ENCODE assay signal across 8 cellular contexts in genomic region chr5:173144200-173145176, GRCh38. TPM values are rescaled to one million over a fixed set of nuclear protein-coding genes. Genes with fewer than 3 reads are reported as not detected.
DNase-seq lines count a peak whose midpoint lies in the region; ATAC-seq and TF ChIP-seq lines count a peak whose summit lies in the region.

BNIP1 (plus strand) TSS chr5:173144531; CDS start chr5:173144546, 15 bp downstream.

- ATAC-seq in HG02885 (IDR thresholded peaks at IDR 0.05; ENCODE audit: poor library complexity, unreplicated experiment) (peak; percentile 93), left cardiac atrium (peak; percentile 96)

- peak; percentile 70 for TF ChIP-seq POLR2A in GM15510 (IDR thresholded peaks at IDR 0.05; ENCODE audit: borderline replicate concordance, extremely low read depth, insufficient read length)

- H3K36me3 Mint-ChIP-seq in T-helper 1 cell treated with Interleukin-12 subunit alpha and Interleukin-12 subunit beta and Interleukin-4 antibody, amounts not matched to agents 30 μg/mL and 1 μg/mL, for 36 hours (ENCODE audit: low read depth): peaks cover 13% of the 10 kb centered on the region

- no peaks in the 10 kb centered on the region for H3K27me3 Mint-ChIP-seq in T-helper 1 cell treated with Interleukin-12 subunit alpha and Interleukin-12 subunit beta and Interleukin-4 antibody, amounts not matched to agents 30 μg/mL and 1 μg/mL, for 36 hours (ENCODE audit: low read depth)

- H3K4me1 Mint-ChIP-seq in T-helper 1 cell treated with Interleukin-12 subunit alpha and Interleukin-12 subunit beta and Interleukin-4 antibody, amounts not matched to agents 30 μg/mL and 1 μg/mL, for 36 hours (ENCODE audit: low read depth): peaks cover 14% of the 10 kb centered on the region

- intact Hi-C loops in left cardiac atrium (cut with DNase I) (loop anchor here (10.0 kb wide), 2 partner anchors 130 to 160 kb away; partner anchors contain the start of gene ATP6V0E1 (in 2 of the 2)), posterior vena cava (cut with DNase I) (loop anchor here in 1 of 2 donors (10.0 kb wide), 1 partner anchor 160 kb away; the partner anchor contains the start of gene ATP6V0E1)

- peak; percentile 82 for DNase-seq in NCI-H1694 (lab: John Stamatoyannopoulos, UW)
- peak; percentile 91 for DNase-seq in amniotic stem cell (lab: John Stamatoyannopoulos, UW)
- peak; percentile 96 for DNase-seq in left cardiac atrium
- peak; percentile 98 for DNase-seq in posterior vena cava (ENCODE audit: low spot score)
- peak; percentile 95 for DNase-seq in ureter (ENCODE audit: low spot score)

- no peaks in the 10 kb centered on the region for H3K9me3 Mint-ChIP-seq in T-helper 1 cell treated with Interleukin-12 subunit alpha and Interleukin-12 subunit beta and Interleukin-4 antibody, amounts not matched to agents 30 μg/mL and 1 μg/mL, for 36 hours

- H3K27ac Mint-ChIP-seq in T-helper 1 cell treated with Interleukin-12 subunit alpha and Interleukin-12 subunit beta and Interleukin-4 antibody, amounts not matched to agents 30 μg/mL and 1 μg/mL, for 36 hours: peak within 1 kb of the TSS; percentile 98

- H3K4me3 Mint-ChIP-seq in T-helper 1 cell treated with Interleukin-12 subunit alpha and Interleukin-12 subunit beta and Interleukin-4 antibody, amounts not matched to agents 30 μg/mL and 1 μg/mL, for 36 hours: peak within 1 kb of the TSS; percentile 92

RNA-seq across cellular contexts. Expression of gene BNIP1, which starts in this region (rescaled TPM):
- total RNA-seq in left cardiac atrium (10 to 100 TPM; 11.0 to 12.5 TPM), posterior vena cava (10 to 100 TPM; 10.6 to 11.6 TPM), ureter (12.3 TPM)

Comparison
In these comparisons a context has a peak if more than half of its experiments do, and no peak if none do; other contexts are left out.
1. Peak in every context shown above with its lines: DNase-seq and ATAC-seq.